In the genomic region with DNA sequence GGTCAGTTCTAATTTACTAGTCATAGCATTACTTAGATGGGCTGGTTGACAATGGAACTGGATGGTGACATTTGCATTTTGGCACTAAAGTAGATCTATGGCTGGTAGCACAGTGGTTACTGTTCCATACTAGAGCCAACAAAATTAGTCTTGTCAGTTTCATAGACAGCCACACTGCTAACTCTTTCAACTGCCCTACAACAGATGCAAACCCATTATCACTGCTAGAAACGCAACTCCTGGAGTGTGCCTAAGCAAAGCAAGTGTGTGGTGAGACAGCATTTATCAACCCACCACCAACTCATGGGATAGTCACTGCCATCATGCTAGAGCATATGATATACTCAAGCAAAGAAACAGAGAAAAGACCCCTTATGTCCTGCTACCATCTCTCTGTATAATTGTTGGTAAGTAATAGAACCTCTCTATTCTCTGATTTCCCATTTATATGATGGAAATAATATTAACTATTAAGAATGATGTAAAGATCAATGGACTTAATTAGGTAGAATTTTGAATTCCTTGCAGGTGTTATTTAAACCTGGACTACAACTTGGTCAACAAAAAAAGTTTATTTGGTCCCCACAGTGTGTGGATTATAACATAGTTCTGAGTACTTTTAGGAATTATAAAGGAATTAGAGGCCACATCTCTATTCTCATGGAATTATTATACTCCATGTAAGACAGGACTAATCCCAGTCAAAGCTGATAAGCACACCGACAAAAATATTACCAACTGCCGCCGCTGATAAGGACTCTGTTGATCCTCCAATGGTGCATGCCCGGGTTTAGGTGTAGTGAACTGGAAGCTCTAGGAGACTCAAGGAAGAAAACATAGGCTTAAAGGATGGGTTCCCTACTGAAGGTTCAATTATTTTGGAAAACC, we compare ENCODE assay signal across 29 cellular contexts.
"Had no signal": no experiment of that assay in that cellular context is flagged by ENCODE, and none has a peak within 500 bp of the region (broad histone marks: within the 10 kb centered on the region; RNA-seq: fewer than 3 reads in every experiment).

No MANE protein-coding gene starts in this region.

- H3K36me3 ChIP-seq: left lung, neutrophil, prostate gland, right atrium auricular region, suprapubic skin, transverse colon, upper lobe of right lung, vagina had no signal

- H3K4me1 Mint-ChIP-seq: naive B cell; neural crest cell; stimulated activated naive CD8-positive, alpha-beta T cell treated with anti-CD3 and anti-CD28 coated beads, Interleukin-15, amount 100 ng/mL, for 72 hours had no signal

- H3K4me3 Mint-ChIP-seq: effector memory CD8-positive, alpha-beta T cell; mesothelial cell of epicardium; naive B cell; natural killer cell treated with Interleukin-12 subunit alpha and Interleukin-12 subunit beta and Interleukin-15 and Interleukin-18, amount 100 ng/mL, for 72 hours; neural crest cell; stimulated activated naive CD8-positive, alpha-beta T cell treated with anti-CD3 and anti-CD28 coated beads, Interleukin-15, amount 100 ng/mL, for 72 hours had no signal

- H3K36me3 Mint-ChIP-seq: mesothelial cell of epicardium; naive B cell; natural killer cell treated with Interleukin-12 subunit alpha and Interleukin-12 subunit beta and Interleukin-15 and Interleukin-18, amount 100 ng/mL, for 72 hours had no signal

- ATAC-seq: effector memory CD8-positive, alpha-beta T cell; left cardiac atrium; left lung; mucosa of descending colon; natural killer cell treated with Interleukin-12 subunit alpha and Interleukin-12 subunit beta and Interleukin-15 and Interleukin-18, amount 100 ng/mL, for 72 hours; sciatic nerve; stimulated activated naive CD8-positive, alpha-beta T cell treated with anti-CD3 and anti-CD28 coated beads, Interleukin-15, amount 100 ng/mL, for 72 hours; upper lobe of right lung had no signal

- FAIRE-seq: endometrium, frontal cortex, kidney had no signal

- H3K27me3 ChIP-seq: left lung, neutrophil, right atrium auricular region, suprapubic skin, transverse colon, upper lobe of right lung, vagina had no signal

- DNase-seq: cortex of kidney; effector memory CD8-positive, alpha-beta T cell; head of caudate nucleus; kidney; left cardiac atrium; left lung; mesenchymal stem cell; mucosa of descending colon; naive B cell; stimulated activated CD4-positive, alpha-beta T cell treated with anti-CD3 and anti-CD28 coated beads, Interleukin-12 subunit alpha, Interleukin-12 subunit beta, amount 100 ng/mL, for 4 hours; stimulated activated CD4-positive, alpha-beta T cell treated with anti-CD3 and anti-CD28 coated beads, Interleukin-1b, Interleukin-23, amount 100 ng/mL, for 48 hours; stimulated activated CD4-positive, alpha-beta T cell treated with anti-CD3 and anti-CD28 coated beads, Interleukin-4, amount 100 ng/mL, for 1 hour; stimulated activated CD8-positive, alpha-beta memory T cell treated with anti-CD3 and anti-CD28 coated beads, Interleukin-4, amount 100 ng/mL, for 48 hours; stimulated activated naive CD4-positive, alpha-beta T cell; stimulated activated naive CD8-positive, alpha-beta T cell treated with anti-CD3 and anti-CD28 coated beads, Interleukin-15, amount 100 ng/mL, for 72 hours; transverse colon; upper lobe of right lung had no signal

- H3K4me3 ChIP-seq: left lung, mucosa of descending colon, prostate gland, right atrium auricular region, smooth muscle cell, suprapubic skin, transverse colon, upper lobe of right lung, vagina had no signal

- H3K4me1 ChIP-seq: left lung, prostate gland, right atrium auricular region, suprapubic skin, transverse colon, upper lobe of right lung, vagina had no signal

- H3K27ac ChIP-seq: left lung, neutrophil, prostate gland, right atrium auricular region, suprapubic skin, transverse colon, upper lobe of right lung, vagina had no signal

- H3K9me3 Mint-ChIP-seq: effector memory CD8-positive, alpha-beta T cell; mesothelial cell of epicardium; naive B cell; natural killer cell treated with Interleukin-12 subunit alpha and Interleukin-12 subunit beta and Interleukin-15 and Interleukin-18, amount 100 ng/mL, for 72 hours; neural crest cell; stimulated activated naive CD8-positive, alpha-beta T cell treated with anti-CD3 and anti-CD28 coated beads, Interleukin-15, amount 100 ng/mL, for 72 hours had no signal

- H3K27ac Mint-ChIP-seq: effector memory CD8-positive, alpha-beta T cell; mesothelial cell of epicardium; naive B cell; natural killer cell treated with Interleukin-12 subunit alpha and Interleukin-12 subunit beta and Interleukin-15 and Interleukin-18, amount 100 ng/mL, for 72 hours; stimulated activated naive CD8-positive, alpha-beta T cell treated with anti-CD3 and anti-CD28 coated beads, Interleukin-15, amount 100 ng/mL, for 72 hours had no signal

- H3K9me3 ChIP-seq: left lung, mucosa of descending colon, neutrophil, prostate gland, right atrium auricular region, suprapubic skin, transverse colon, upper lobe of right lung, vagina had no signal
